Comparison of ENCODE assay signal across 1 cellular context in genomic region chr2:128623776-128624424, GRCh38.
TF ChIP-seq lines count a peak whose summit lies in the region.

No MANE protein-coding gene starts in this region.

TF ChIP-seq in HepG2, 621 proteins besides CTCF, POLR2A, EP300 and RAD21 (continued from another document):
- TF ChIP-seq HIC2 (CRISPR knock-in tag; IDR thresholded peaks at IDR 0.05; ENCODE audit: low read depth) (no peak), SIX1 (CRISPR knock-in tag; IDR thresholded peaks at IDR 0.05; ENCODE audit: borderline replicate concordance) (no peak), ZNF101 (CRISPR knock-in tag; IDR thresholded peaks at IDR 0.05; ENCODE audit: borderline replicate concordance, low read depth) (no peak), ATF4 (CRISPR knock-in tag; IDR thresholded peaks at IDR 0.05) (peak in 1 of 2 experiments; percentile 80; a peak in 2 of 4 replicates), KDM3A (CRISPR knock-in tag; IDR thresholded peaks at IDR 0.05; ENCODE audit: low read depth) (no peak), ZFP37 (CRISPR knock-in tag; IDR thresholded peaks at IDR 0.05; ENCODE audit: borderline replicate concordance) (no peak), ZNF75D (CRISPR knock-in tag; IDR thresholded peaks at IDR 0.05; ENCODE audit: borderline replicate concordance) (no peak), HNF1A (IDR thresholded peaks at IDR 0.05; ENCODE audit: low read depth) (no peak), HNF1A (CRISPR knock-in tag; IDR thresholded peaks at IDR 0.05; ENCODE audit: borderline replicate concordance) (no peak), CBX5 (CRISPR knock-in tag; IDR thresholded peaks at IDR 0.05; ENCODE audit: borderline replicate concordance) (no peak), GMEB1 (CRISPR knock-in tag; IDR thresholded peaks at IDR 0.05; ENCODE audit: borderline replicate concordance) (no peak), ZHX1 (CRISPR knock-in tag; IDR thresholded peaks at IDR 0.05; ENCODE audit: low read depth) (no peak), SP140L (CRISPR knock-in tag; IDR thresholded peaks at IDR 0.05; ENCODE audit: borderline replicate concordance) (no peak), ATF7 (IDR thresholded peaks at IDR 0.05) (peak; percentile 50), ATF7 (CRISPR knock-in tag; IDR thresholded peaks at IDR 0.05) (no peak), KAT8 (CRISPR knock-in tag; IDR thresholded peaks at IDR 0.05) (no peak), ZBTB42 (CRISPR knock-in tag; IDR thresholded peaks at IDR 0.05) (no peak), NR2F6 (IDR thresholded peaks at IDR 0.05) (no peak), NR2F6 (CRISPR knock-in tag; IDR thresholded peaks at IDR 0.05) (no peak), CEBPG (CRISPR knock-in tag; IDR thresholded peaks at IDR 0.05) (peak; percentile 47; the same call in 1 of the 2 replicates), YY1 (IDR thresholded peaks at IDR 0.05; ENCODE audit: insufficient read depth, insufficient replicate concordance, low read depth, low read length) (no peak), CAMTA2 (CRISPR knock-in tag; IDR thresholded peaks at IDR 0.05; ENCODE audit: borderline replicate concordance) (no peak)
TF ChIP-seq in HepG2: peak in this region for 4.
